Comparison of ENCODE assay signal across 19 cellular contexts in genomic region chr5:39503148-39503547, GRCh38.
DNase-seq lines count a peak whose midpoint lies in the region; ATAC-seq and TF ChIP-seq lines count a peak whose summit lies in the region.
"Had no signal": no experiment of that assay in that cellular context is flagged by ENCODE, and none has a peak within 500 bp of the region (broad histone marks: within the 10 kb centered on the region; RNA-seq: fewer than 3 reads in every experiment).

No MANE protein-coding gene starts in this region.

- WGBS in gastroesophageal sphincter (ENCODE audit: low coverage in 1 of 2), 2 donors = 25 to 36% methylated on average over 1 of the region's 1 CpG

- H3K9me3 ChIP-seq in gastroesophageal sphincter = no peaks in the 10 kb centered on the region
- H3K9me3 ChIP-seq: ascending aorta, vagina had no signal

- H3K27ac Mint-ChIP-seq in osteocyte (ENCODE audit: unreplicated experiment) = peak overlapping the region; percentile 96
- H3K27ac Mint-ChIP-seq: activated T-cell treated with anti-CD3 and anti-CD28 coated beads, Interleukin-2, amount 50 U/mL, for 24 hours had no signal

- no peak overlapping the region for H3K4me3 ChIP-seq in gastroesophageal sphincter
- H3K4me3 ChIP-seq: ascending aorta, vagina had no signal

- no peak for TF ChIP-seq POLR2A in gastroesophageal sphincter (IDR thresholded peaks at IDR 0.05)

- H3K36me3 ChIP-seq in gastroesophageal sphincter = no peaks in the 10 kb centered on the region
- H3K36me3 ChIP-seq: ascending aorta, vagina had no signal

- peaks cover 60% of the 10 kb centered on the region for H3K4me1 Mint-ChIP-seq in osteocyte (ENCODE audit: unreplicated experiment)

- peak; percentile 62 for DNase-seq in AG20443 (ENCODE audit: low spot score)
- DNase-seq in OCI-M1 (lab: John Stamatoyannopoulos, UW) = peak; percentile 53
- DNase-seq in osteocyte (ENCODE audit: extremely low spot score, unreplicated experiment) = no peak
- DNase-seq in DMS79 treated with DMSO at 0.1 percent for 48 hours (lab: John Stamatoyannopoulos, UW) = no peak
- no peak for DNase-seq in activated naive CD4-positive, alpha-beta T cell (lab: John Stamatoyannopoulos, UW)
- DNase-seq: activated CD4-positive, alpha-beta T cell treated with anti-CD3 and anti-CD28 coated beads for 4 hours; activated T-cell treated with anti-CD3 and anti-CD28 coated beads, Interleukin-2, amount 50 U/mL, for 24 hours; AML-193; DMS53; effector memory CD4-positive, alpha-beta T cell; head of caudate nucleus; KG1; NCI-H2107 had no signal

- H3K36me3 Mint-ChIP-seq in osteocyte (ENCODE audit: unreplicated experiment) = no peaks in the 10 kb centered on the region

- no peaks in the 10 kb centered on the region for H3K9me3 Mint-ChIP-seq in osteocyte (ENCODE audit: unreplicated experiment)
- H3K9me3 Mint-ChIP-seq: activated T-cell treated with anti-CD3 and anti-CD28 coated beads, Interleukin-2, amount 50 U/mL, for 24 hours had no signal

- ATAC-seq in gastroesophageal sphincter (peak; percentile 83), HG02642 (IDR thresholded peaks at IDR 0.05; ENCODE audit: poor library complexity, unreplicated experiment) (no peak), GM18867 (IDR thresholded peaks at IDR 0.05; ENCODE audit: unreplicated experiment) (no peak)

- no peaks in the 10 kb centered on the region for H3K27me3 ChIP-seq in gastroesophageal sphincter
- H3K27me3 ChIP-seq: ascending aorta, vagina had no signal

- H3K4me1 ChIP-seq in gastroesophageal sphincter = peaks cover 0 to 33% (median 17%) of the 10 kb centered on the region in 3 donors
- H3K4me1 ChIP-seq: parathyroid adenoma had no signal

- H3K27me3 Mint-ChIP-seq in osteocyte (ENCODE audit: unreplicated experiment) = no peaks in the 10 kb centered on the region

- no peak overlapping the region for H3K4me3 Mint-ChIP-seq in osteocyte (ENCODE audit: unreplicated experiment)
- H3K4me3 Mint-ChIP-seq: activated T-cell treated with anti-CD3 and anti-CD28 coated beads, Interleukin-2, amount 50 U/mL, for 24 hours had no signal

- peak overlapping the region in 3 of 4 donors; percentile 46 to 62 (median 57) for H3K27ac ChIP-seq in gastroesophageal sphincter
- H3K27ac ChIP-seq: vagina had no signal

- TF ChIP-seq CTCF in gastroesophageal sphincter (IDR thresholded peaks at IDR 0.05) (no peak), osteocyte (IDR thresholded peaks at IDR 0.05) (no peak)

- no peak for TF ChIP-seq EP300 in gastroesophageal sphincter (IDR thresholded peaks at IDR 0.05)

Comparison
In these comparisons a context has a peak if more than half of its experiments do, and no peak if none do; other contexts are left out.
1. DNase-seq: peak in AG20443 (single experiment) and OCI-M1 (single experiment); none in osteocyte (single experiment), DMS79 treated with DMSO at 0.1 percent for 48 hours (single experiment) and activated naive CD4-positive, alpha-beta T cell (0 of 4).